11 cellular contexts compared by ENCODE assay signal in genomic region chr15:73142802-73143762, GRCh38.
DNase-seq lines count a peak whose midpoint lies in the region; ATAC-seq lines count a peak whose summit lies in the region.
"Had no signal": no experiment of that assay in that cellular context is flagged by ENCODE, and none has a peak within 500 bp of the region (broad histone marks: within the 10 kb centered on the region; RNA-seq: fewer than 3 reads in every experiment).

No MANE protein-coding gene starts in this region.

- H3K4me2 ChIP-seq in mesenchymal stem cell (ENCODE audit: low read length, poor library complexity, severe bottlenecking) = no peak overlapping the region

- H2BK15ac ChIP-seq in mesenchymal stem cell (ENCODE audit: low read depth, poor library complexity, severe bottlenecking) = no peak overlapping the region

- peak overlapping the region; percentile 54 for H3K4me3 Mint-ChIP-seq in T-helper 1 cell treated with Interleukin-12 subunit alpha and Interleukin-12 subunit beta and Interleukin-4 antibody, amounts not matched to agents 30 μg/mL and 1 μg/mL, for 36 hours
- peak overlapping the region in 1 of 10 donors; percentile 60 for H3K4me3 Mint-ChIP-seq in naive thymus-derived CD4-positive, alpha-beta T cell

- H2BK120ac ChIP-seq in mesenchymal stem cell (ENCODE audit: low read depth, low read length) = no peak overlapping the region

- CTCF ChIA-PET in naive thymus-derived CD4-positive, alpha-beta T cell (lab: Charles Lee) = no interaction called here

- H4K91ac ChIP-seq in mesenchymal stem cell (ENCODE audit: low read length) = no peak overlapping the region

- H3K14ac ChIP-seq in mesenchymal stem cell (ENCODE audit: low read length in 2 of 2) = no peak overlapping the region

- H4K8ac ChIP-seq in mesenchymal stem cell (ENCODE audit: low read length) = peak overlapping the region; percentile 24

- ATAC-seq in GM18909 (IDR thresholded peaks at IDR 0.05; ENCODE audit: poor library complexity, unreplicated experiment) (peak; percentile 72), GM21786 (IDR thresholded peaks at IDR 0.05; ENCODE audit: unreplicated experiment) (peak; percentile 66)
- ATAC-seq in naive thymus-derived CD4-positive, alpha-beta T cell = no peak

- no peak overlapping the region for H2AFZ ChIP-seq in mesenchymal stem cell (ENCODE audit: low read depth, low read length)

- H3K23ac ChIP-seq in mesenchymal stem cell (ENCODE audit: low read length in 2 of 2) = no peak overlapping the region

- H3K9me3 ChIP-seq in mesenchymal stem cell (ENCODE audit: control insufficient read depth, low read length) = no peaks in the 10 kb centered on the region
- no peaks in the 10 kb centered on the region for H3K9me3 ChIP-seq in naive thymus-derived CD4-positive, alpha-beta T cell (ENCODE audit: control insufficient read depth in 2 of 3, low read length in 3 of 3)

- no peaks in the 10 kb centered on the region for H3K27me3 Mint-ChIP-seq in T-helper 1 cell treated with Interleukin-12 subunit alpha and Interleukin-12 subunit beta and Interleukin-4 antibody, amounts not matched to agents 30 μg/mL and 1 μg/mL, for 36 hours (ENCODE audit: low read depth)
- no peaks in the 10 kb centered on the region for H3K27me3 Mint-ChIP-seq in naive thymus-derived CD4-positive, alpha-beta T cell

- whole genome bisulfite sequencing in mesenchymal stem cell = 93% methylated on average over 11 of the region's 12 CpGs

- H3K9me3 Mint-ChIP-seq in T-helper 1 cell treated with Interleukin-12 subunit alpha and Interleukin-12 subunit beta and Interleukin-4 antibody, amounts not matched to agents 30 μg/mL and 1 μg/mL, for 36 hours = peaks cover 4% of the 10 kb centered on the region
- H3K9me3 Mint-ChIP-seq in naive thymus-derived CD4-positive, alpha-beta T cell = peaks cover 0 to 6% (median 0%) of the 10 kb centered on the region in 11 donors

- peak overlapping the region; percentile 83 for H3K27ac ChIP-seq in mesenchymal stem cell (ENCODE audit: low read length, poor library complexity, severe bottlenecking)
- no peak overlapping the region for H3K27ac ChIP-seq in naive thymus-derived CD4-positive, alpha-beta T cell (ENCODE audit: low read depth, low read length)
- H3K27ac ChIP-seq: adrenal gland, SK-N-MC had no signal

- H3K4me1 Mint-ChIP-seq in T-helper 1 cell treated with Interleukin-12 subunit alpha and Interleukin-12 subunit beta and Interleukin-4 antibody, amounts not matched to agents 30 μg/mL and 1 μg/mL, for 36 hours (ENCODE audit: low read depth) = peaks cover 16% of the 10 kb centered on the region
- H3K4me1 Mint-ChIP-seq in naive thymus-derived CD4-positive, alpha-beta T cell = peaks cover 0 to 26% (median 5%) of the 10 kb centered on the region in 7 donors

- H2BK5ac ChIP-seq in mesenchymal stem cell (ENCODE audit: low read depth, low read length, poor library complexity, severe bottlenecking) = peak overlapping the region; percentile 1

- no peak overlapping the region for H2BK12ac ChIP-seq in mesenchymal stem cell (ENCODE audit: low read length in 2 of 2)

- H3K79me1 ChIP-seq in mesenchymal stem cell (replicated peaks; ENCODE audit: low read length, poor library complexity, severe bottlenecking) = peaks cover 9% of the 10 kb centered on the region

- H3K27ac Mint-ChIP-seq in T-helper 1 cell treated with Interleukin-12 subunit alpha and Interleukin-12 subunit beta and Interleukin-4 antibody, amounts not matched to agents 30 μg/mL and 1 μg/mL, for 36 hours = peak overlapping the region; percentile 71
- H3K27ac Mint-ChIP-seq in naive thymus-derived CD4-positive, alpha-beta T cell = peak overlapping the region in 1 of 9 donors; percentile 82

- peaks cover 8% of the 10 kb centered on the region for H3K4me1 ChIP-seq in mesenchymal stem cell (ENCODE audit: control insufficient read depth, insufficient read depth, low read depth, low read length)
- peaks cover 0 to 8% of the 10 kb centered on the region in 2 donors for H3K4me1 ChIP-seq in naive thymus-derived CD4-positive, alpha-beta T cell (ENCODE audit: control insufficient read depth in 2 of 2, insufficient read depth in 2 of 2, low read length in 2 of 2)

- H3K4ac ChIP-seq in mesenchymal stem cell (ENCODE audit: low read depth in 1 of 2, low read length in 2 of 2) = no peak overlapping the region

- H3K27me3 ChIP-seq in mesenchymal stem cell (ENCODE audit: control insufficient read depth in 1 of 2, insufficient read depth in 1 of 2, low read length in 2 of 2) = no peaks in the 10 kb centered on the region
- no peaks in the 10 kb centered on the region for H3K27me3 ChIP-seq in naive thymus-derived CD4-positive, alpha-beta T cell (ENCODE audit: control insufficient read depth in 2 of 2, insufficient read depth in 2 of 2, low read length in 2 of 2)
- H3K27me3 ChIP-seq: adrenal gland had no signal

- no peak overlapping the region for H3K4me3 ChIP-seq in mesenchymal stem cell (ENCODE audit: insufficient read depth in 1 of 2, low read depth in 1 of 2, low read length in 2 of 2)
- no peak overlapping the region for H3K4me3 ChIP-seq in naive thymus-derived CD4-positive, alpha-beta T cell (ENCODE audit: low read length)
- H3K4me3 ChIP-seq: adrenal gland, lung, SK-N-MC had no signal

- DNase-seq in mesenchymal stem cell (no peak), C1 segment of cervical spinal cord (lab: John Stamatoyannopoulos, UW) (no peak), activated gamma-delta T cell treated with Interleukin-2 at 50 U/mL for 16 hours (no peak)
- DNase-seq in naive thymus-derived CD4-positive, alpha-beta T cell = no peak
- DNase-seq: adrenal gland, NCI-H1436 had no signal

- intact Hi-C loops in naive thymus-derived CD4-positive, alpha-beta T cell (cut with micrococcal nuclease) = no loop called here

- H3K18ac ChIP-seq in mesenchymal stem cell (ENCODE audit: low read depth in 1 of 2, low read length in 2 of 2) = peak overlapping the region in 1 of 2 experiments; percentile 16

- peak overlapping the region; percentile 83 for H2AK5ac ChIP-seq in mesenchymal stem cell (ENCODE audit: low read length, severe bottlenecking)

- H3K36me3 ChIP-seq in mesenchymal stem cell (ENCODE audit: control insufficient read depth in 1 of 2, insufficient read depth in 2 of 2, low read depth in 1 of 2, low read length in 2 of 2) = no peaks in the 10 kb centered on the region
- no peaks in the 10 kb centered on the region for H3K36me3 ChIP-seq in naive thymus-derived CD4-positive, alpha-beta T cell (ENCODE audit: control insufficient read depth in 2 of 3, insufficient read depth in 3 of 3, low read length in 3 of 3)
- H3K36me3 ChIP-seq: adrenal gland had no signal

- POLR2A ChIA-PET in naive thymus-derived CD4-positive, alpha-beta T cell (lab: Charles Lee) = no interaction called here

- H3K36me3 Mint-ChIP-seq in T-helper 1 cell treated with Interleukin-12 subunit alpha and Interleukin-12 subunit beta and Interleukin-4 antibody, amounts not matched to agents 30 μg/mL and 1 μg/mL, for 36 hours (ENCODE audit: low read depth) = peaks cover 10% of the 10 kb centered on the region
- peaks cover 0 to 18% (median 10%) of the 10 kb centered on the region in 5 donors for H3K36me3 Mint-ChIP-seq in naive thymus-derived CD4-positive, alpha-beta T cell

- H3K9ac ChIP-seq in mesenchymal stem cell (ENCODE audit: low read length) = no peak overlapping the region
